34 cellular contexts compared by ENCODE assay signal in the genomic region with DNA sequence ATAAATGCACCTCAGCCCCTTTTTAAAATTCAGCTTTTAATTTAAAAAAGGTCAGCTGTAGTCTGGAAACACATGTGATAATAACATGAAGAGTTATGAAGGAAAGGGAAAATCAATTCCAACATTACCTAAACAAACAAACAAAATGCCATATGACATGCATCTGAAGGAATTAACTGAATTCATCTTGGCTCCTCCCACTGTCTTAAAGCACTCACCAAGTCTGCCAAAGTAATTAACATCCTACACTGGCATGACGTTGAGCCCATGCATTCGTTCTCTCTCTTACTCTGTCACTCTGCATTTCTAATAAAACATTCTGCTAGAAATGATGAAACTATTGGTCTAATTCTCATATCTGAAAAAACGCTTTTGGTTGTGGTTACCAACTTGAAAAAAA. TPM values are rescaled to one million over a fixed set of nuclear protein-coding genes. Genes with fewer than 3 reads are reported as not detected.
"Had no signal": no experiment of that assay in that cellular context is flagged by ENCODE, and none has a peak within 500 bp of the region (broad histone marks: within the 10 kb centered on the region; RNA-seq: fewer than 3 reads in every experiment).

No MANE protein-coding gene starts in this region.

- H3K4me1 ChIP-seq: heart left ventricle had no signal

- DNase-seq: activated CD4-positive, alpha-beta memory T cell treated with anti-CD3 and anti-CD28 coated beads for 36 hours; activated CD4-positive, alpha-beta T cell treated with anti-CD3 and anti-CD28 coated beads for 36 hours; activated CD4-positive, alpha-beta T cell treated with anti-CD3 and anti-CD28 coated beads, Interleukin-2, amount 10 ng/mL, durations not matched to agents 24 days and 14 days; activated CD4-positive, CD25-positive, alpha-beta regulatory T cell; activated CD4-positive, CD25-positive, alpha-beta regulatory T cell treated with anti-CD3 and anti-CD28 coated beads, Interleukin-2, amount 50 U/mL, for 72 hours; activated CD8-positive, alpha-beta memory T cell treated with anti-CD3 and anti-CD28 coated beads, Interleukin-2, amount 10 ng/mL, durations not matched to agents 7 days and 5 days; activated CD8-positive, alpha-beta memory T cell treated with anti-CD3 and anti-CD28 coated beads, Interleukin-2, amount 50 U/mL, for 4 hours; activated CD8-positive, alpha-beta T cell treated with anti-CD3 and anti-CD28 coated beads, Interleukin-2, amount 10 ng/mL, durations not matched to agents 7 days and 5 days; activated gamma-delta T cell; activated naive CD4-positive, alpha-beta T cell; activated naive CD4-positive, alpha-beta T cell treated with anti-CD3 and anti-CD28 coated beads, Interleukin-2, amount 10 ng/mL, durations not matched to agents 7 days and 5 days; activated naive CD8-positive, alpha-beta T cell treated with anti-CD3 and anti-CD28 coated beads, Interleukin-2, amount 10 ng/mL, durations not matched to agents 7 days and 5 days; activated T-cell treated with anti-CD3 and anti-CD28 coated beads, Interleukin-2, amount 50 U/mL, for 24 hours; activated T-cell treated with anti-CD3 and anti-CD28 coated beads, Interleukin-2, amount 50 U/mL, for 72 hours; amniotic stem cell; anterior cingulate cortex; brain microvascular endothelial cell; caudate nucleus; cortex of kidney; dermis blood vessel endothelial cell; effector CD4-positive, alpha-beta T cell; effector memory CD8-positive, alpha-beta T cell; glutamatergic neuron; heart left ventricle; T-helper 2 cell had no signal

- H3K4me3 ChIP-seq: heart left ventricle had no signal

- H3K27ac ChIP-seq: brain microvascular endothelial cell, heart left ventricle had no signal

- H3K36me3 ChIP-seq: brain microvascular endothelial cell, heart left ventricle had no signal

- H3K9me3 ChIP-seq: heart left ventricle had no signal

- FAIRE-seq: astrocyte, colon, frontal cortex had no signal

- H3K27me3 ChIP-seq: brain microvascular endothelial cell had no signal

RNA-seq across cellular contexts. Expression of gene TSSK1B, which starts 37.7 kb away (rescaled TPM):
- total RNA-seq: activated CD4-positive, alpha-beta memory T cell treated with anti-CD3 and anti-CD28 coated beads for 36 hours; activated CD4-positive, alpha-beta T cell treated with anti-CD3 and anti-CD28 coated beads for 36 hours; activated CD4-positive, alpha-beta T cell treated with anti-CD3 and anti-CD28 coated beads, Interleukin-2, amount 10 ng/mL, durations not matched to agents 24 days and 14 days; activated CD8-positive, alpha-beta memory T cell treated with anti-CD3 and anti-CD28 coated beads for 36 hours; activated CD8-positive, alpha-beta memory T cell treated with anti-CD3 and anti-CD28 coated beads, Interleukin-2, amount 10 ng/mL, durations not matched to agents 7 days and 5 days; activated CD8-positive, alpha-beta T cell treated with anti-CD3 and anti-CD28 coated beads, Interleukin-2, amount 10 ng/mL, durations not matched to agents 7 days and 5 days; activated naive CD4-positive, alpha-beta T cell treated with anti-CD3 and anti-CD28 coated beads, Interleukin-2, amount 50 U/mL, for 72 hours; activated naive CD8-positive, alpha-beta T cell treated with anti-CD3 and anti-CD28 coated beads, Interleukin-2, amount 10 ng/mL, durations not matched to agents 7 days and 5 days; activated T-cell treated with anti-CD3 and anti-CD28 coated beads, Interleukin-2, amount 50 U/mL, for 72 hours; dermis blood vessel endothelial cell; epithelial cell of proximal tubule; heart left ventricle; T-helper 1 cell treated with Interleukin-12 subunit alpha and Interleukin-12 subunit beta and Interleukin-4 antibody, amounts not matched to agents 30 ng/mL and 1 ng/mL, for 36 hours had no signal
- polyA plus RNA-seq: adipose tissue, fibroblast of lung, heart left ventricle had no signal
